ENCODE assay signal across 8 cellular contexts in genomic region chr3:100002599-100003350, GRCh38.
A peak's percentile ranks its signal among the peaks of the same experiment; 100 is the strongest.
DNase-seq lines count a peak whose midpoint lies in the region; ATAC-seq and TF ChIP-seq lines count a peak whose summit lies in the region.

No MANE protein-coding gene starts in this region.

- H4K5ac ChIP-seq in IMR-90 (ENCODE audit: low read depth, low read length) (peak overlapping the region; percentile 45; the same call in 1 of the 2 replicates), mesendoderm (ENCODE audit: low read length) (no peak overlapping the region)

- H4K8ac ChIP-seq in IMR-90 (ENCODE audit: low read depth in 2 of 2, low read length in 2 of 2) (peak overlapping the region in 1 of 2 experiments; percentile 72; a peak in 1 of 4 replicates), mesendoderm (ENCODE audit: low read depth, low read length) (no peak overlapping the region)

- H4K20me1 ChIP-seq in IMR-90 (ENCODE audit: insufficient read depth, low read length): no peaks in the 10 kb centered on the region
- 0 out of 2 replicates have a peak, but pooled peaks cover 4% of the 10 kb centered on the region for H4K20me1 ChIP-seq in Karpas-422 (ENCODE audit: insufficient read depth, low read depth, low read length)

- peak overlapping the region; percentile 62 for H2BK20ac ChIP-seq in IMR-90 (ENCODE audit: low read depth, low read length)

- H2BK15ac ChIP-seq in IMR-90 (ENCODE audit: low read depth, low read length): no peak overlapping the region
- H2BK15ac ChIP-seq in mesendoderm (replicated peaks; ENCODE audit: low read depth): no peak overlapping the region

- H3K79me2 ChIP-seq in mesendoderm (ENCODE audit: control insufficient read depth, insufficient read depth, low read length) (no peaks in the 10 kb centered on the region), Karpas-422 (ENCODE audit: low read length) (no peaks in the 10 kb centered on the region)

- H3K9me1 ChIP-seq in IMR-90 (ENCODE audit: insufficient read depth, low read length): peaks cover 13% of the 10 kb centered on the region; the same call in 1 of the 2 replicates

- H3K4me1 ChIP-seq in IMR-90 (ENCODE audit: control insufficient read depth, insufficient read depth, low read length): peaks cover 11% of the 10 kb centered on the region
- peaks cover 3% of the 10 kb centered on the region for H3K4me1 ChIP-seq in mesendoderm (ENCODE audit: control insufficient read depth, low read depth, low read length)
- H3K4me1 ChIP-seq in Karpas-422 (ENCODE audit: low read length): no peaks in the 10 kb centered on the region

- in situ Hi-C loops in IMR-90 (cut with MboI; ENCODE audit: low sequenced_read_pairs) (no loop called here), T47D (cut with HindIII; ENCODE audit: low pct_unique_long_range_greater_than_20kb, low sequenced_read_pairs) (no loop called here)

- H3K27ac ChIP-seq in IMR-90 (ENCODE audit: insufficient read depth, low read length) (peak overlapping the region; percentile 39; the same call in 1 of the 2 replicates), mesendoderm (ENCODE audit: low read depth, low read length) (no peak overlapping the region), Karpas-422 (ENCODE audit: low read length) (no peak overlapping the region)

- TF ChIP-seq POLR2A in IMR-90 (IDR thresholded peaks at IDR 0.05; ENCODE audit: low read depth, low read length): no peak

- peak overlapping the region; percentile 38; the same call in 1 of the 2 replicates for H3K4me2 ChIP-seq in IMR-90 (ENCODE audit: low read depth, low read length)
- H3K4me2 ChIP-seq in mesendoderm (ENCODE audit: low read length): no peak overlapping the region
- H3K4me2 ChIP-seq in Karpas-422 (ENCODE audit: low read depth, low read length, poor library complexity, severe bottlenecking): no peak overlapping the region

- POLR2A ChIA-PET in IMR-90 (lab: Charles Lee; ENCODE audit: unreplicated experiment): no interaction called here

- H3K4me3 ChIP-seq in IMR-90 (ENCODE audit: insufficient read depth, low read depth, low read length) (no peak overlapping the region), mesendoderm (ENCODE audit: low read length) (no peak overlapping the region), Karpas-422 (ENCODE audit: low read length) (no peak overlapping the region)

- H3K36me3 ChIP-seq in IMR-90 (ENCODE audit: control insufficient read depth, insufficient read depth, low read length) (no peaks in the 10 kb centered on the region), mesendoderm (ENCODE audit: control insufficient read depth, insufficient read depth, low read length) (no peaks in the 10 kb centered on the region), Karpas-422 (ENCODE audit: insufficient read depth, low read length) (no peaks in the 10 kb centered on the region)

- peak overlapping the region; percentile 77 for H2BK5ac ChIP-seq in IMR-90 (ENCODE audit: low read depth, low read length, poor library complexity, severe bottlenecking)
- no peak overlapping the region for H2BK5ac ChIP-seq in mesendoderm (ENCODE audit: low read length)

- CTCF ChIA-PET in IMR-90 (lab: Yijun Ruan, JAX): no interaction called here

- no TSS peak for BruUV-seq in IMR-90 (replicated peaks; lab: Mats Ljungman, UMichigan)

- H3K23ac ChIP-seq in IMR-90 (ENCODE audit: low read depth, low read length): peak overlapping the region; percentile 10; the same call in 1 of the 2 replicates
- H3K23ac ChIP-seq in mesendoderm (ENCODE audit: low read length): no peak overlapping the region

- TF ChIP-seq CTCF in IMR-90 (conservative IDR thresholded peaks at IDR 0.05; ENCODE audit: low read depth, low read length): no peak

- peak overlapping the region; percentile 34; the same call in 1 of the 2 replicates for H4K91ac ChIP-seq in IMR-90 (ENCODE audit: insufficient read depth, low read depth, low read length)

- no peak; the same call in 1 of the 2 replicates for TF ChIP-seq RAD21 in IMR-90 (IDR thresholded peaks at IDR 0.05; ENCODE audit: low read length)

- no peaks in the 10 kb centered on the region for H3K9me3 ChIP-seq in IMR-90 (ENCODE audit: control insufficient read depth, insufficient read depth, low read length)
- H3K9me3 ChIP-seq in Karpas-422 (ENCODE audit: low read length): no peaks in the 10 kb centered on the region

- H2AFZ ChIP-seq in IMR-90 (replicated peaks; ENCODE audit: low read length, poor library complexity) (no peak overlapping the region), Karpas-422 (ENCODE audit: low read length) (no peak overlapping the region)

- peak overlapping the region; percentile 69 for H2BK120ac ChIP-seq in IMR-90 (ENCODE audit: low read depth, low read length)
- H2BK120ac ChIP-seq in mesendoderm (ENCODE audit: low read depth, low read length): no peak overlapping the region

- peak overlapping the region; percentile 70; the same call in 1 of the 2 replicates for H2AK5ac ChIP-seq in IMR-90 (ENCODE audit: low read depth, low read length)
- H2AK5ac ChIP-seq in mesendoderm (ENCODE audit: low read length): no peak overlapping the region

- no peaks in the 10 kb centered on the region for H3K9me2 ChIP-seq in Karpas-422 (replicated peaks; ENCODE audit: insufficient read depth, low read length)

- H3K27me3 ChIP-seq in IMR-90 (ENCODE audit: control insufficient read depth, insufficient read depth, low read length) (no peaks in the 10 kb centered on the region), mesendoderm (ENCODE audit: insufficient read depth, low read length, poor library complexity) (no peaks in the 10 kb centered on the region), Karpas-422 (ENCODE audit: low read length) (no peaks in the 10 kb centered on the region)

- no peak overlapping the region for H3K9ac ChIP-seq in IMR-90 (ENCODE audit: low read depth, low read length)
- no peak overlapping the region for H3K9ac ChIP-seq in mesendoderm (ENCODE audit: low read length)
- no peak overlapping the region for H3K9ac ChIP-seq in Karpas-422 (ENCODE audit: low read length)

- peak overlapping the region; percentile 23; the same call in 1 of the 2 replicates for H3K14ac ChIP-seq in IMR-90 (replicated peaks; ENCODE audit: low read depth, low read length)

- peak; percentile 35 for DNase-seq in COLO668 (lab: John Stamatoyannopoulos, UW; ENCODE audit: unreplicated experiment)
- peak; percentile 97 for DNase-seq in IMR-90
- peak; percentile 54 to 89 for DNase-seq in T47D (ENCODE audit: low read depth in 1 of 2, low spot score in 1 of 2)
- DNase-seq in mesendoderm: peak; percentile 61
- no peak for DNase-seq in KG1 (lab: John Stamatoyannopoulos, UW)
- DNase-seq in activated effector memory CD4-positive, alpha-beta T cell treated with Interleukin-2 at 50 U/mL for 16 hours: no peak
- DNase-seq in Karpas-422: no peak
- DNase-seq in stimulated activated CD4-positive, alpha-beta T cell treated with anti-CD3 and anti-CD28 coated beads, Interleukin-2, amount 100 ng/mL, for 48 hours: no peak

- peak; percentile 76 for ATAC-seq in IMR-90 (ENCODE audit: low read depth)

- H3K18ac ChIP-seq in IMR-90 (ENCODE audit: low read depth, low read length): peak overlapping the region; percentile 72
- H3K18ac ChIP-seq in mesendoderm (ENCODE audit: low read length): no peak overlapping the region

- H2AK9ac ChIP-seq in IMR-90 (replicated peaks; ENCODE audit: low read depth, low read length, poor library complexity): no peak overlapping the region

- no CpG with 5 or more reads among the region's 4 CpGs for WGBS in IMR-90 (ENCODE audit: extremely low coverage in 2 of 2, insufficient read length in 1 of 2), 2 experiments
- no CpG with 5 or more reads among the region's 4 CpGs for WGBS in mesendoderm (ENCODE audit: extremely low coverage, insufficient coverage, low lambda C conversion rate)

- H3K79me1 ChIP-seq in IMR-90 (ENCODE audit: low read depth in 1 of 2, low read length in 2 of 2): peaks cover 7 to 10% of the 10 kb centered on the region in 2 experiments; a peak in 3 of 4 replicates
- no peaks in the 10 kb centered on the region for H3K79me1 ChIP-seq in mesendoderm (ENCODE audit: low read length)

- H3K56ac ChIP-seq in IMR-90 (ENCODE audit: extremely low read depth, insufficient read depth, low read length): no peak overlapping the region
- no peak overlapping the region for H3K56ac ChIP-seq in mesendoderm (ENCODE audit: low read length)

- intact Hi-C loops in IMR-90 (cut with micrococcal nuclease): no loop called here

- dilution Hi-C loops in IMR-90 (cut with HindIII; ENCODE audit: low sequenced_read_pairs, unreplicated experiment): no loop called here

- H3K4ac ChIP-seq in IMR-90 (ENCODE audit: low read depth, low read length): peak overlapping the region; percentile 64
- peak overlapping the region; percentile 27 for H3K4ac ChIP-seq in mesendoderm (ENCODE audit: low read depth, low read length)

TF ChIP-seq in IMR-90, 13 proteins besides CTCF, POLR2A, EP300 and RAD21:
- peak; percentile 66 for TF ChIP-seq RCOR1 (IDR thresholded peaks at IDR 0.05; ENCODE audit: insufficient replicate concordance, low read length)
- TF ChIP-seq BHLHE40 (IDR thresholded peaks at IDR 0.05; ENCODE audit: low read depth, low read length): peak; percentile 65
- TF ChIP-seq SMC3 (IDR thresholded peaks at IDR 0.05; ENCODE audit: low read depth, low read length): no peak
- no peak for TF ChIP-seq RFX5 (IDR thresholded peaks at IDR 0.05; ENCODE audit: low read depth, low read length)
- no peak for TF ChIP-seq MAZ (IDR thresholded peaks at IDR 0.05; ENCODE audit: borderline replicate concordance, low read depth, low read length)
- TF ChIP-seq NFE2L2 (IDR thresholded peaks at IDR 0.05; ENCODE audit: low read depth, low read length): no peak
- peak; percentile 37; the same call in 1 of the 2 replicates for TF ChIP-seq MAFK (IDR thresholded peaks at IDR 0.05; ENCODE audit: low read depth, low read length)
- TF ChIP-seq MXI1 (IDR thresholded peaks at IDR 0.05; ENCODE audit: borderline replicate concordance, low read depth, low read length): no peak; the same call in 1 of the 2 replicates
- TF ChIP-seq FOS (IDR thresholded peaks at IDR 0.05; ENCODE audit: low read depth, low read length): peak; percentile 78
- TF ChIP-seq, protein P1, sequence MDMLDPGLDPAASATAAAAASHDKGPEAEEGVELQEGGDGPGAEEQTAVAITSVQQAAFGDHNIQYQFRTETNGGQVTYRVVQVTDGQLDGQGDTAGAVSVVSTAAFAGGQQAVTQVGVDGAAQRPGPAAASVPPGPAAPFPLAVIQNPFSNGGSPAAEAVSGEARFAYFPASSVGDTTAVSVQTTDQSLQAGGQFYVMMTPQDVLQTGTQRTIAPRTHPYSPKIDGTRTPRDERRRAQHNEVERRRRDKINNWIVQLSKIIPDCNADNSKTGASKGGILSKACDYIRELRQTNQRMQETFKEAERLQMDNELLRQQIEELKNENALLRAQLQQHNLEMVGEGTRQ (IDR thresholded peaks at IDR 0.05; ENCODE audit: low read depth, low read length): no peak
- TF ChIP-seq CEBPB (IDR thresholded peaks at IDR 0.05; ENCODE audit: low read depth, low read length): peak; percentile 97

Comparison
In these comparisons a context has a peak if more than half of its experiments do, and no peak if none do; other contexts are left out.
1. DNase-seq: peak in COLO668 (single experiment), IMR-90 (single experiment), T47D (2 of 2) and mesendoderm (single experiment); none in KG1 (single experiment), activated effector memory CD4-positive, alpha-beta T cell treated with Interleukin-2 at 50 U/mL for 16 hours (single experiment), Karpas-422 (single experiment) and stimulated activated CD4-positive, alpha-beta T cell treated with anti-CD3 and anti-CD28 coated beads, Interleukin-2, amount 100 ng/mL, for 48 hours (0 of 2).